Comparison of ENCODE assay signal across 21 cellular contexts in genomic region chr18:10948421-10948820, GRCh38.
A peak's percentile ranks its signal among the peaks of the same experiment; 100 is the strongest.
DNase-seq lines count a peak whose midpoint lies in the region; ATAC-seq and TF ChIP-seq lines count a peak whose summit lies in the region.
"Had no signal": no experiment of that assay in that cellular context is flagged by ENCODE, and none has a peak within 500 bp of the region (broad histone marks: within the 10 kb centered on the region; RNA-seq: fewer than 3 reads in every experiment).

No MANE protein-coding gene starts in this region.

- H3K9me3 ChIP-seq in OCI-LY7 (ENCODE audit: low read length) = peaks cover 35% of the 10 kb centered on the region
- H3K9me3 ChIP-seq: BE2C, HAP-1 had no signal

- H3K9ac ChIP-seq in KMS-11 = no peak overlapping the region
- H3K9ac ChIP-seq: BLaER1 treated with 17β-estradiol and CSF1 and Interleukin-3, amounts not matched to agents 10 nM and 100 nM had no signal

- no peaks in the 10 kb centered on the region for H3K9me2 ChIP-seq in OCI-LY7 (ENCODE audit: insufficient read depth, low read length)

- BruUV-seq in OCI-LY7 (replicated peaks; lab: Mats Ljungman, UMichigan) = no TSS peak

- CTCF ChIA-PET in OCI-LY7 (lab: Charles Lee; ENCODE audit: unreplicated experiment) = no interaction called here

- H3K36me3 ChIP-seq in GM06990 (ENCODE audit: control insufficient read depth, insufficient read depth, low read length) (peaks cover 2% of the 10 kb centered on the region; the same call in 1 of the 2 replicates), KMS-11 (ENCODE audit: insufficient read depth) (no peaks in the 10 kb centered on the region; the same call in 1 of the 2 replicates), OCI-LY7 (ENCODE audit: insufficient read depth, low read length) (peaks cover 27% of the 10 kb centered on the region), brain microvascular endothelial cell (replicated peaks) (no peaks in the 10 kb centered on the region)
- H3K36me3 ChIP-seq: BE2C; BLaER1 treated with 17β-estradiol and CSF1 and Interleukin-3, amounts not matched to agents 10 nM and 100 nM; HAP-1 had no signal

- TF ChIP-seq CTCF in GM06990 (IDR thresholded peaks at IDR 0.05; ENCODE audit: insufficient read depth, low read length, poor library complexity, severe bottlenecking) (no peak), KMS-11 (conservative IDR thresholded peaks at IDR 0.05; ENCODE audit: low read depth, low read length) (no peak), OCI-LY7 (conservative IDR thresholded peaks at IDR 0.05; ENCODE audit: low read length) (no peak), brain microvascular endothelial cell (IDR thresholded peaks at IDR 0.05; ENCODE audit: low read depth, low read length, missing control alignments) (no peak)

- DNase-seq in GM06990 (ENCODE audit: extremely low read depth, insufficient read length) (no peak), OCI-LY7 (ENCODE audit: low spot score) (no peak), brain microvascular endothelial cell (no peak)
- no peak for DNase-seq in stimulated activated naive CD4-positive, alpha-beta T cell treated with Interleukin-2 at 50 U/mL for 16 hours (lab: John Stamatoyannopoulos, UW)
- DNase-seq: 8988T; ACHN; AML-193; BE2C; CD4-positive, alpha-beta T cell; CD8-positive, alpha-beta memory T cell; DMS 273 treated with DMSO at 0.1 percent for 48 hours; DMS79; EL; GDM1; HFFc6 had no signal

- POLR2A ChIA-PET in OCI-LY7 (lab: Charles Lee) = interaction anchor here (1.0 to 1.8 kb wide), 2 partner anchors 70 to 93 kb away, joined by 5 read pairs; no protein-coding TSS in a partner anchor

- H2AFZ ChIP-seq in KMS-11 (ENCODE audit: low read depth) (no peak overlapping the region), OCI-LY7 (ENCODE audit: low read length) (peak overlapping the region; percentile 1; the same call in 1 of the 2 replicates)
- H2AFZ ChIP-seq: GM23338 had no signal

- intact Hi-C loops in OCI-LY7 (cut with micrococcal nuclease; ENCODE audit: unreplicated experiment) = no loop called here

- H3K79me2 ChIP-seq in KMS-11 (ENCODE audit: insufficient read depth, low read depth) (no peaks in the 10 kb centered on the region; the same call in 1 of the 2 replicates), OCI-LY7 (ENCODE audit: insufficient read depth, low read depth, low read length) (no peaks in the 10 kb centered on the region; the same call in 1 of the 2 replicates)

- H3K4me1 ChIP-seq in KMS-11 (ENCODE audit: low read depth, poor library complexity, severe bottlenecking) = peaks cover 67% of the 10 kb centered on the region
- H3K4me1 ChIP-seq in OCI-LY7 (ENCODE audit: insufficient read depth, low read length, poor library complexity, severe bottlenecking) = peaks cover 50% of the 10 kb centered on the region
- H3K4me1 ChIP-seq: A549, BE2C, HAP-1 had no signal

- H3K4me2 ChIP-seq in KMS-11 (peak overlapping the region; percentile 84; the same call in 1 of the 2 replicates), OCI-LY7 (ENCODE audit: low read length) (peak overlapping the region; percentile 68)
- H3K4me2 ChIP-seq: A549; BLaER1 treated with 17β-estradiol and CSF1 and Interleukin-3, amounts not matched to agents 10 nM and 100 nM; GM23338 had no signal

- no peaks in the 10 kb centered on the region for H3K27me3 ChIP-seq in GM06990 (replicated peaks; ENCODE audit: control insufficient read depth, insufficient read depth, low read length)
- H3K27me3 ChIP-seq in KMS-11 (ENCODE audit: insufficient read depth, low read depth) = no peaks in the 10 kb centered on the region
- no peaks in the 10 kb centered on the region for H3K27me3 ChIP-seq in brain microvascular endothelial cell (replicated peaks)
- H3K27me3 ChIP-seq: BE2C; BLaER1 treated with 17β-estradiol and CSF1 and Interleukin-3, amounts not matched to agents 10 nM and 100 nM had no signal

- H4K20me1 ChIP-seq in KMS-11 (ENCODE audit: insufficient read depth) (no peaks in the 10 kb centered on the region), OCI-LY7 (ENCODE audit: insufficient read depth, low read length) (no peaks in the 10 kb centered on the region)
- H4K20me1 ChIP-seq: BLaER1 treated with 17β-estradiol and CSF1 and Interleukin-3, amounts not matched to agents 10 nM and 100 nM had no signal

- H3K4me3 ChIP-seq in GM06990 (replicated peaks; ENCODE audit: low read depth, low read length) (peak overlapping the region; percentile 43), KMS-11 (IDR thresholded peaks at IDR 0.05; ENCODE audit: insufficient read depth, low read depth, low read length) (no peak overlapping the region), OCI-LY7 (ENCODE audit: low read depth, low read length, poor library complexity, severe bottlenecking) (peak overlapping the region; percentile 66), brain microvascular endothelial cell (ENCODE audit: low read depth, low read length) (no peak overlapping the region)
- H3K4me3 ChIP-seq: A549; BLaER1 treated with 17β-estradiol and CSF1 and Interleukin-3, amounts not matched to agents 10 nM and 100 nM; GM23338; HAP-1 had no signal

- H3K27ac ChIP-seq in KMS-11 (peak overlapping the region; percentile 91; the same call in 1 of the 2 replicates), OCI-LY7 (ENCODE audit: low read depth, low read length, poor library complexity, severe bottlenecking) (peak overlapping the region; percentile 99), brain microvascular endothelial cell (no peak overlapping the region)
- H3K27ac ChIP-seq: A549; BLaER1 treated with 17β-estradiol and CSF1 and Interleukin-3, amounts not matched to agents 10 nM and 100 nM had no signal

- ATAC-seq in HG03039 (IDR thresholded peaks at IDR 0.05; ENCODE audit: unreplicated experiment) = no peak
- ATAC-seq: A549, GM23338 had no signal

- in situ Hi-C loops in brain microvascular endothelial cell (cut with HindIII; ENCODE audit: low pct_ligation_motif_present, low sequenced_read_pairs) = no loop called here

Comparison
In these comparisons a context has a peak if more than half of its experiments do, and no peak if none do; other contexts are left out.
1. H3K4me3 ChIP-seq: peak in GM06990 (single experiment) and OCI-LY7 (single experiment); none in KMS-11 (single experiment) and brain microvascular endothelial cell (single experiment).